In genomic region chr3:98901032-98901464, GRCh38 we compare ENCODE assay signal across 8 cellular contexts. TPM values are rescaled to one million over a fixed set of nuclear protein-coding genes. Genes with fewer than 3 reads are reported as not detected.
DNase-seq lines count a peak whose midpoint lies in the region; ATAC-seq and TF ChIP-seq lines count a peak whose summit lies in the region.

No MANE protein-coding gene starts in this region.

- no peaks in the 10 kb centered on the region for H3K9me3 Mint-ChIP-seq in activated T-cell treated with anti-CD3 and anti-CD28 coated beads, Interleukin-2, amount 50 U/mL, for 72 hours
- peaks cover 0 to 1% (median 0%) of the 10 kb centered on the region in 11 donors for H3K9me3 Mint-ChIP-seq in naive thymus-derived CD4-positive, alpha-beta T cell

- H3K4me3 Mint-ChIP-seq in activated T-cell treated with anti-CD3 and anti-CD28 coated beads, Interleukin-2, amount 50 U/mL, for 72 hours: peak overlapping the region; percentile 93 to 96
- H3K4me3 Mint-ChIP-seq in naive thymus-derived CD4-positive, alpha-beta T cell: peak overlapping the region; percentile 89 to 97 (median 94)

- DNase-seq in DMS153 treated with DMSO at 0.1 percent for 48 hours (lab: John Stamatoyannopoulos, UW; ENCODE audit: unreplicated experiment) (peak; percentile 4), DMS153 (lab: John Stamatoyannopoulos, UW) (no peak), HEK293T (ENCODE audit: extremely low spot score) (peak; percentile 34), MM.1S (peak; percentile 10), fibroblast of peridontal ligament (ENCODE audit: extremely low read depth) (peak; percentile 34), ureter (ENCODE audit: low spot score) (peak; percentile 47)
- DNase-seq in activated T-cell treated with anti-CD3 and anti-CD28 coated beads, Interleukin-2, amount 50 U/mL, for 72 hours: peak; percentile 23 to 31
- peak in 4 of 9 donors; percentile 10 to 26 (median 18) for DNase-seq in naive thymus-derived CD4-positive, alpha-beta T cell

- no peak overlapping the region for H3K27ac ChIP-seq in MM.1S (ENCODE audit: low read length)
- peak overlapping the region; percentile 68 for H3K27ac ChIP-seq in naive thymus-derived CD4-positive, alpha-beta T cell (ENCODE audit: low read depth, low read length)

- H4K20me1 ChIP-seq in MM.1S (ENCODE audit: insufficient read depth, low read length): no peaks in the 10 kb centered on the region

- H3K4me3 ChIP-seq in MM.1S (ENCODE audit: low read length): peak overlapping the region; percentile 94
- H3K4me3 ChIP-seq in naive thymus-derived CD4-positive, alpha-beta T cell (ENCODE audit: low read length): peak overlapping the region; percentile 86

- peaks cover 34% of the 10 kb centered on the region for H3K4me1 Mint-ChIP-seq in activated T-cell treated with anti-CD3 and anti-CD28 coated beads, Interleukin-2, amount 50 U/mL, for 72 hours (ENCODE audit: low read depth)
- H3K4me1 Mint-ChIP-seq in naive thymus-derived CD4-positive, alpha-beta T cell: peaks cover 14 to 27% (median 22%) of the 10 kb centered on the region in 7 donors

- TF ChIP-seq CTCF in MM.1S (IDR thresholded peaks at IDR 0.05; ENCODE audit: low read length): no peak

- POLR2A ChIA-PET in HEK293T (lab: Yijun Ruan, JAX): interaction anchor here (0.7 to 1.3 kb wide), 11 partner anchors 8 to 93 kb away, joined by 3 to 17 read pairs (median 5); no protein-coding TSS in a partner anchor
- POLR2A ChIA-PET in naive thymus-derived CD4-positive, alpha-beta T cell (lab: Charles Lee): interaction anchor here (0.9 to 1.4 kb wide), 3 partner anchors 310 to 1500 kb away, joined by 3 to 4 read pairs (median 3); partner anchors contain the start of genes ARL6 and LNP1

- H3K4me2 ChIP-seq in MM.1S (ENCODE audit: low read depth, low read length): peak overlapping the region; percentile 98

- no peaks in the 10 kb centered on the region for H3K27me3 ChIP-seq in MM.1S (replicated peaks; ENCODE audit: insufficient read depth, low read length)
- no peaks in the 10 kb centered on the region for H3K27me3 ChIP-seq in naive thymus-derived CD4-positive, alpha-beta T cell (ENCODE audit: control insufficient read depth in 2 of 2, insufficient read depth in 2 of 2, low read length in 2 of 2)

- H3K4me1 ChIP-seq in MM.1S (ENCODE audit: low read length): no peaks in the 10 kb centered on the region
- H3K4me1 ChIP-seq in naive thymus-derived CD4-positive, alpha-beta T cell (ENCODE audit: control insufficient read depth in 2 of 2, insufficient read depth in 2 of 2, low read length in 2 of 2): peaks cover 5% of the 10 kb centered on the region in 2 donors

- no peaks in the 10 kb centered on the region for H3F3A ChIP-seq in MM.1S (ENCODE audit: insufficient read depth, low read length)

- intact Hi-C loops in naive thymus-derived CD4-positive, alpha-beta T cell (cut with micrococcal nuclease): loop anchor here (1.0 to 10.0 kb wide), 14 partner anchors 84 to 1494 kb away; partner anchors contain the start of genes ARL6 (in 2 of the 2), CMSS1 (in 2 of the 2), CPOX (in 2 of the 2) and TBC1D23 (in 2 of the 2)

- H3K9me3 ChIP-seq in MM.1S (replicated peaks; ENCODE audit: insufficient read depth, low read length): no peaks in the 10 kb centered on the region
- H3K9me3 ChIP-seq in naive thymus-derived CD4-positive, alpha-beta T cell (ENCODE audit: control insufficient read depth in 2 of 3, low read length in 3 of 3): no peaks in the 10 kb centered on the region

- peak; percentile 16 to 43 for ATAC-seq in activated T-cell treated with anti-CD3 and anti-CD28 coated beads, Interleukin-2, amount 50 U/mL, for 72 hours (replicated peaks in 1 of 2)
- ATAC-seq in naive thymus-derived CD4-positive, alpha-beta T cell: peak; percentile 3

- CTCF ChIA-PET in HEK293T (lab: Yijun Ruan, JAX): interaction anchor here (1.1 kb wide), 1 partner anchor 15 kb away, joined by 3 read pairs; no protein-coding TSS in a partner anchor
- CTCF ChIA-PET in naive thymus-derived CD4-positive, alpha-beta T cell (lab: Charles Lee): interaction anchor here (0.9 kb wide), 1 partner anchor 84 kb away, joined by 5 read pairs; no protein-coding TSS in a partner anchor

- H3K9me2 ChIP-seq in MM.1S (replicated peaks; ENCODE audit: insufficient read depth, low read length): no peaks in the 10 kb centered on the region

- H3K36me3 Mint-ChIP-seq in activated T-cell treated with anti-CD3 and anti-CD28 coated beads, Interleukin-2, amount 50 U/mL, for 72 hours (ENCODE audit: insufficient read depth in 2 of 2): no peaks in the 10 kb centered on the region
- H3K36me3 Mint-ChIP-seq in naive thymus-derived CD4-positive, alpha-beta T cell: no peaks in the 10 kb centered on the region

- no peaks in the 10 kb centered on the region for H3K36me3 ChIP-seq in MM.1S (replicated peaks; ENCODE audit: insufficient read depth, low read length)
- no peaks in the 10 kb centered on the region for H3K36me3 ChIP-seq in naive thymus-derived CD4-positive, alpha-beta T cell (ENCODE audit: control insufficient read depth in 2 of 3, insufficient read depth in 3 of 3, low read length in 3 of 3)

- H3K9ac ChIP-seq in MM.1S (ENCODE audit: low read length): peak overlapping the region; percentile 82

- no peak overlapping the region for H3K27ac Mint-ChIP-seq in activated T-cell treated with anti-CD3 and anti-CD28 coated beads, Interleukin-2, amount 50 U/mL, for 72 hours
- H3K27ac Mint-ChIP-seq in naive thymus-derived CD4-positive, alpha-beta T cell: peak overlapping the region in 5 of 9 donors; percentile 44 to 85 (median 63)

- H3K79me2 ChIP-seq in MM.1S (ENCODE audit: low read length): 0 out of 2 replicates have a peak, but pooled peaks cover 4% of the 10 kb centered on the region

- H2AFZ ChIP-seq in MM.1S (ENCODE audit: low read length): peak overlapping the region; percentile 96

- no peaks in the 10 kb centered on the region for H3K27me3 Mint-ChIP-seq in activated T-cell treated with anti-CD3 and anti-CD28 coated beads, Interleukin-2, amount 50 U/mL, for 72 hours (ENCODE audit: low read depth)
- H3K27me3 Mint-ChIP-seq in naive thymus-derived CD4-positive, alpha-beta T cell: peaks cover 0 to 30% (median 4%) of the 10 kb centered on the region in 5 donors

TF ChIP-seq in HEK293T, 16 proteins besides CTCF, POLR2A, EP300 and RAD21:
- no peak for TF ChIP-seq ELF4 (IDR thresholded peaks at IDR 0.05)
- 0 out of 2 replicates have a peak, but pooled peaks have one; percentile 30 for TF ChIP-seq LEF1 (IDR thresholded peaks at IDR 0.05; ENCODE audit: borderline replicate concordance)
- TF ChIP-seq NFRKB (IDR thresholded peaks at IDR 0.05): no peak
- TF ChIP-seq, protein P1, sequence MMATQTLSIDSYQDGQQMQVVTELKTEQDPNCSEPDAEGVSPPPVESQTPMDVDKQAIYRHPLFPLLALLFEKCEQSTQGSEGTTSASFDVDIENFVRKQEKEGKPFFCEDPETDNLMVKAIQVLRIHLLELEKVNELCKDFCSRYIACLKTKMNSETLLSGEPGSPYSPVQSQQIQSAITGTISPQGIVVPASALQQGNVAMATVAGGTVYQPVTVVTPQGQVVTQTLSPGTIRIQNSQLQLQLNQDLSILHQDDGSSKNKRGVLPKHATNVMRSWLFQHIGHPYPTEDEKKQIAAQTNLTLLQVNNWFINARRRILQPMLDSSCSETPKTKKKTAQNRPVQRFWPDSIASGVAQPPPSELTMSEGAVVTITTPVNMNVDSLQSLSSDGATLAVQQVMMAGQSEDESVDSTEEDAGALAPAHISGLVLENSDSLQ (IDR thresholded peaks at IDR 0.05): no peak
- TF ChIP-seq TARDBP (IDR thresholded peaks at IDR 0.05): no peak
- TF ChIP-seq FOXA1 (IDR thresholded peaks at IDR 0.05): no peak

RNA-seq across cellular contexts. Expression of gene DCBLD2, which starts 0.4 kb away (rescaled TPM):
- 1 to 10 TPM; 1.1 to 3.9 TPM for total RNA-seq in activated T-cell treated with anti-CD3 and anti-CD28 coated beads, Interleukin-2, amount 50 U/mL, for 72 hours
- 1 to 10 TPM; 1.9 to 4.7 (median 2.9) TPM for total RNA-seq in naive thymus-derived CD4-positive, alpha-beta T cell
- 1 to 10 TPM; 2.4 to 3.8 TPM for polyA plus RNA-seq in naive thymus-derived CD4-positive, alpha-beta T cell
- total RNA-seq in ureter: 21.1 TPM
